Comparison of ENCODE assay signal across 2 cellular contexts in the genomic region with DNA sequence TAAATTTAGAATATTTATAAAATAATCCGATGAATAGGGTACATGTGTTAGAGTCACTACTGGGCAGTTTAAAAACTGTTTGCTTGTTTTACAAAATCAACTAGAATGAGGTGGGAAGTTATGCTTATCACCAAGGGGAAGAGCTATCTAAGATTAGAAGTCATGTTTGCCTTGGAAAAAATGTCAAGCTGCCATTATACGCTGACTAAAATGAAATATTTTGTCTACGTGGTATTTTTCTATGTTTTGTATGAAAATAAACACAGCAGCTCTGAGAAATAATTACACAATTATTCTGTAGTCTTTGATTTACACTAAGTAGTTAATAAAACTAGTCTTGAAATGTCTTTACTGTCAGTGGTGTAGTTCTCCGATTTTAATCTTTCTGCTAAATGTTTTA.
TF ChIP-seq lines count a peak whose summit lies in the region.

No MANE protein-coding gene starts in this region.

TF ChIP-seq in SK-N-SH, 30 proteins besides CTCF, POLR2A, EP300 and RAD21 (continued from another document):
- TF ChIP-seq, protein P1, sequence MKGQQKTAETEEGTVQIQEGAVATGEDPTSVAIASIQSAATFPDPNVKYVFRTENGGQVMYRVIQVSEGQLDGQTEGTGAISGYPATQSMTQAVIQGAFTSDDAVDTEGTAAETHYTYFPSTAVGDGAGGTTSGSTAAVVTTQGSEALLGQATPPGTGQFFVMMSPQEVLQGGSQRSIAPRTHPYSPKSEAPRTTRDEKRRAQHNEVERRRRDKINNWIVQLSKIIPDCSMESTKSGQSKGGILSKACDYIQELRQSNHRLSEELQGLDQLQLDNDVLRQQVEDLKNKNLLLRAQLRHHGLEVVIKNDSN (IDR thresholded peaks at IDR 0.05; ENCODE audit: borderline replicate concordance, low read depth) = no peak
- TF ChIP-seq ELF1 (IDR thresholded peaks at IDR 0.05) (no peak), RFX5 (IDR thresholded peaks at IDR 0.05; ENCODE audit: low read length) (no peak)
TF ChIP-seq in SK-N-SH: peak in this region for 0.

TF ChIP-seq in SK-N-SH treated with all-trans-retinoic acid at 6 μM for 48 hours, 23 proteins besides CTCF, POLR2A, EP300 and RAD21 (continued from another document):
- TF ChIP-seq, protein P2, sequence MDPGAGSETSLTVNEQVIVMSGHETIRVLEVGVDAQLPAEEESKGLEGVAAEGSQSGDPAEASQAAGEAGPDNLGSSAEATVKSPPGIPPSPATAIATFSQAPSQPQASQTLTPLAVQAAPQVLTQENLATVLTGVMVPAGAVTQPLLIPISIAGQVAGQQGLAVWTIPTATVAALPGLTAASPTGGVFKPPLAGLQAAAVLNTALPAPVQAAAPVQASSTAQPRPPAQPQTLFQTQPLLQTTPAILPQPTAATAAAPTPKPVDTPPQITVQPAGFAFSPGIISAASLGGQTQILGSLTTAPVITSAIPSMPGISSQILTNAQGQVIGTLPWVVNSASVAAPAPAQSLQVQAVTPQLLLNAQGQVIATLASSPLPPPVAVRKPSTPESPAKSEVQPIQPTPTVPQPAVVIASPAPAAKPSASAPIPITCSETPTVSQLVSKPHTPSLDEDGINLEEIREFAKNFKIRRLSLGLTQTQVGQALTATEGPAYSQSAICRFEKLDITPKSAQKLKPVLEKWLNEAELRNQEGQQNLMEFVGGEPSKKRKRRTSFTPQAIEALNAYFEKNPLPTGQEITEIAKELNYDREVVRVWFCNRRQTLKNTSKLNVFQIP (CRISPR knock-in tag; IDR thresholded peaks at IDR 0.05; ENCODE audit: borderline replicate concordance, low read depth) = no peak
- TF ChIP-seq ZNF565 (CRISPR knock-in tag; conservative IDR thresholded peaks at IDR 0.05; ENCODE audit: low read depth) (no peak), ZFP30 (CRISPR knock-in tag; IDR thresholded peaks at IDR 0.05) (no peak), ZNF8 (CRISPR knock-in tag; IDR thresholded peaks at IDR 0.05) (no peak), SNAI2 (CRISPR knock-in tag; IDR thresholded peaks at IDR 0.05) (no peak), RARB (CRISPR knock-in tag; IDR thresholded peaks at IDR 0.05) (no peak)
- TF ChIP-seq, protein P3, sequence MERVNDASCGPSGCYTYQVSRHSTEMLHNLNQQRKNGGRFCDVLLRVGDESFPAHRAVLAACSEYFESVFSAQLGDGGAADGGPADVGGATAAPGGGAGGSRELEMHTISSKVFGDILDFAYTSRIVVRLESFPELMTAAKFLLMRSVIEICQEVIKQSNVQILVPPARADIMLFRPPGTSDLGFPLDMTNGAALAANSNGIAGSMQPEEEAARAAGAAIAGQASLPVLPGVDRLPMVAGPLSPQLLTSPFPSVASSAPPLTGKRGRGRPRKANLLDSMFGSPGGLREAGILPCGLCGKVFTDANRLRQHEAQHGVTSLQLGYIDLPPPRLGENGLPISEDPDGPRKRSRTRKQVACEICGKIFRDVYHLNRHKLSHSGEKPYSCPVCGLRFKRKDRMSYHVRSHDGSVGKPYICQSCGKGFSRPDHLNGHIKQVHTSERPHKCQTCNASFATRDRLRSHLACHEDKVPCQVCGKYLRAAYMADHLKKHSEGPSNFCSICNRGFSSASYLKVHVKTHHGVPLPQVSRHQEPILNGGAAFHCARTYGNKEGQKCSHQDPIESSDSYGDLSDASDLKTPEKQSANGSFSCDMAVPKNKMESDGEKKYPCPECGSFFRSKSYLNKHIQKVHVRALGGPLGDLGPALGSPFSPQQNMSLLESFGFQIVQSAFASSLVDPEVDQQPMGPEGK (CRISPR knock-in tag; IDR thresholded peaks at IDR 0.05; ENCODE audit: borderline replicate concordance) = no peak
- TF ChIP-seq, protein P4, sequence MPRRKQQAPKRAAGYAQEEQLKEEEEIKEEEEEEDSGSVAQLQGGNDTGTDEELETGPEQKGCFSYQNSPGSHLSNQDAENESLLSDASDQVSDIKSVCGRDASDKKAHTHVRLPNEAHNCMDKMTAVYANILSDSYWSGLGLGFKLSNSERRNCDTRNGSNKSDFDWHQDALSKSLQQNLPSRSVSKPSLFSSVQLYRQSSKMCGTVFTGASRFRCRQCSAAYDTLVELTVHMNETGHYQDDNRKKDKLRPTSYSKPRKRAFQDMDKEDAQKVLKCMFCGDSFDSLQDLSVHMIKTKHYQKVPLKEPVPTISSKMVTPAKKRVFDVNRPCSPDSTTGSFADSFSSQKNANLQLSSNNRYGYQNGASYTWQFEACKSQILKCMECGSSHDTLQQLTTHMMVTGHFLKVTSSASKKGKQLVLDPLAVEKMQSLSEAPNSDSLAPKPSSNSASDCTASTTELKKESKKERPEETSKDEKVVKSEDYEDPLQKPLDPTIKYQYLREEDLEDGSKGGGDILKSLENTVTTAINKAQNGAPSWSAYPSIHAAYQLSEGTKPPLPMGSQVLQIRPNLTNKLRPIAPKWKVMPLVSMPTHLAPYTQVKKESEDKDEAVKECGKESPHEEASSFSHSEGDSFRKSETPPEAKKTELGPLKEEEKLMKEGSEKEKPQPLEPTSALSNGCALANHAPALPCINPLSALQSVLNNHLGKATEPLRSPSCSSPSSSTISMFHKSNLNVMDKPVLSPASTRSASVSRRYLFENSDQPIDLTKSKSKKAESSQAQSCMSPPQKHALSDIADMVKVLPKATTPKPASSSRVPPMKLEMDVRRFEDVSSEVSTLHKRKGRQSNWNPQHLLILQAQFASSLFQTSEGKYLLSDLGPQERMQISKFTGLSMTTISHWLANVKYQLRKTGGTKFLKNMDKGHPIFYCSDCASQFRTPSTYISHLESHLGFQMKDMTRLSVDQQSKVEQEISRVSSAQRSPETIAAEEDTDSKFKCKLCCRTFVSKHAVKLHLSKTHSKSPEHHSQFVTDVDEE (CRISPR knock-in tag; IDR thresholded peaks at IDR 0.05) = no peak
- TF ChIP-seq, protein P5, sequence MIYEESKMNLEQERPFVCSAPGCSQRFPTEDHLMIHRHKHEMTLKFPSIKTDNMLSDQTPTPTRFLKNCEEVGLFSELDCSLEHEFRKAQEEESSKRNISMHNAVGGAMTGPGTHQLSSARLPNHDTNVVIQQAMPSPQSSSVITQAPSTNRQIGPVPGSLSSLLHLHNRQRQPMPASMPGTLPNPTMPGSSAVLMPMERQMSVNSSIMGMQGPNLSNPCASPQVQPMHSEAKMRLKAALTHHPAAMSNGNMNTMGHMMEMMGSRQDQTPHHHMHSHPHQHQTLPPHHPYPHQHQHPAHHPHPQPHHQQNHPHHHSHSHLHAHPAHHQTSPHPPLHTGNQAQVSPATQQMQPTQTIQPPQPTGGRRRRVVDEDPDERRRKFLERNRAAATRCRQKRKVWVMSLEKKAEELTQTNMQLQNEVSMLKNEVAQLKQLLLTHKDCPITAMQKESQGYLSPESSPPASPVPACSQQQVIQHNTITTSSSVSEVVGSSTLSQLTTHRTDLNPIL (CRISPR knock-in tag; IDR thresholded peaks at IDR 0.05; ENCODE audit: low read depth) = no peak
- TF ChIP-seq, protein P6, sequence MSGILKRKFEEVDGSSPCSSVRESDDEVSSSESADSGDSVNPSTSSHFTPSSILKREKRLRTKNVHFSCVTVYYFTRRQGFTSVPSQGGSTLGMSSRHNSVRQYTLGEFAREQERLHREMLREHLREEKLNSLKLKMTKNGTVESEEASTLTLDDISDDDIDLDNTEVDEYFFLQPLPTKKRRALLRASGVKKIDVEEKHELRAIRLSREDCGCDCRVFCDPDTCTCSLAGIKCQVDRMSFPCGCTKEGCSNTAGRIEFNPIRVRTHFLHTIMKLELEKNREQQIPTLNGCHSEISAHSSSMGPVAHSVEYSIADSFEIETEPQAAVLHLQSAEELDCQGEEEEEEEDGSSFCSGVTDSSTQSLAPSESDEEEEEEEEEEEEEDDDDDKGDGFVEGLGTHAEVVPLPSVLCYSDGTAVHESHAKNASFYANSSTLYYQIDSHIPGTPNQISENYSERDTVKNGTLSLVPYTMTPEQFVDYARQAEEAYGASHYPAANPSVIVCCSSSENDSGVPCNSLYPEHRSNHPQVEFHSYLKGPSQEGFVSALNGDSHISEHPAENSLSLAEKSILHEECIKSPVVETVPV (CRISPR knock-in tag; IDR thresholded peaks at IDR 0.05) = no peak
